Comparison of ENCODE assay signal across 34 cellular contexts in the genomic region with DNA sequence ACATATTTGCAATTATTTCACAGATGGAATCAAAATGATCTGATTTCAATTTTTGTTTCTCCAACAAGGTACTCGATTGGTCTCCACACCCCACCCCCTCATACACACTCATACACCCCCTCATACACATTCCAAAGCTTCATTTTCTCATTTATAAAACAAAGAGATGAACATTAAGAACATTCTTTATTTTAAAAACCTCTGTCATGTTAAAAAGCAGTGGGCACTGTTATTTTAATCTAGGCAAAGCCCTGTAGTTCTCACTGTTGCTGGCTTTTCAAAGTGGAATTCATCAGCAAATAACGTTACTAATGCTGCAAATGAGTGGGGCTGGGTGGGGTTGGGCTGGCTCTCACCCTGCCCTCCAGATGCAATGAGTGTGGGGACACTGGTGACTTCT.
"Had no signal": no experiment of that assay in that cellular context is flagged by ENCODE, and none has a peak within 500 bp of the region (broad histone marks: within the 10 kb centered on the region; RNA-seq: fewer than 3 reads in every experiment).

No MANE protein-coding gene starts in this region.

- H3K4me3 ChIP-seq: adrenal gland, body of pancreas, Peyer's patch, SJSA1 had no signal

- H3K27me3 ChIP-seq: adrenal gland, body of pancreas, Peyer's patch, SJSA1 had no signal

- H3K4me2 ChIP-seq: SK-N-SH had no signal

- H3K36me3 ChIP-seq: adrenal gland, Peyer's patch, SJSA1 had no signal

- DNase-seq: activated CD4-positive, alpha-beta T cell treated with anti-CD3 and anti-CD28 coated beads for 36 hours; activated CD4-positive, alpha-beta T cell treated with anti-CD3 and anti-CD28 coated beads, Interleukin-2, amount 10 ng/mL, durations not matched to agents 7 days and 5 days; activated CD4-positive, alpha-beta T cell treated with anti-CD3 and anti-CD28 coated beads, Interleukin-2, amount 50 U/mL, for 48 hours; activated CD8-positive, alpha-beta T cell treated with anti-CD3 and anti-CD28 coated beads, Interleukin-2, amount 10 ng/mL, durations not matched to agents 7 days and 5 days; activated gamma-delta T cell; activated naive CD4-positive, alpha-beta T cell treated with Interleukin-2 at 50 U/mL for 16 hours; activated T-cell treated with anti-CD3 and anti-CD28 coated beads, Interleukin-2, amount 50 U/mL, for 24 hours; adrenal gland; body of pancreas; caudate nucleus; Karpas-422; NCI-H1105; NCI-H1417 treated with DMSO at 0.1 percent for 48 hours; NCI-H1930; NCI-H2081 treated with DMSO at 0.1 percent for 48 hours; NCI-H226; NCI-H446 treated with DMSO at 0.1 percent for 48 hours; NCI-H524; NCI-H69; NCI-H82; PC-3; Peyer's patch; RPMI8226; SHP77 treated with DMSO at 0.1 percent for 48 hours; SK-N-SH had no signal

- H3K4me1 Mint-ChIP-seq: activated CD4-positive, alpha-beta T cell treated with anti-CD3 and anti-CD28 coated beads for 36 hours; activated CD4-positive, alpha-beta T cell treated with anti-CD3 and anti-CD28 coated beads, Interleukin-2, amount 10 ng/mL, durations not matched to agents 7 days and 5 days; activated naive CD4-positive, alpha-beta T cell treated with anti-CD3 and anti-CD28 coated beads, Interleukin-2, amount 50 U/mL, for 24 hours had no signal

- H3K9me3 Mint-ChIP-seq: activated CD4-positive, alpha-beta T cell treated with anti-CD3 and anti-CD28 coated beads, Interleukin-2, amount 10 ng/mL, durations not matched to agents 7 days and 5 days; activated naive CD4-positive, alpha-beta T cell treated with anti-CD3 and anti-CD28 coated beads, Interleukin-2, amount 50 U/mL, for 24 hours; activated T-helper 2 cell treated with anti-CD3 and anti-CD28 coated beads, Interferon-gamma antibody, Interleukin-2, Interleukin-4, amounts not matched to agents 10 μg/mL and 5 μg/mL and 100 μg/mL, durations not matched to agents 14 hours and 24 hours and 36 hours; T-helper 1 cell treated with Interleukin-12 subunit alpha and Interleukin-12 subunit beta and Interleukin-4 antibody, amounts not matched to agents 30 μg/mL and 1 μg/mL, for 36 hours; T-helper 2 cell treated with Interferon-gamma antibody and Interleukin-4, amounts not matched to agents 5 μg/mL and 100 μg/mL, for 36 hours had no signal

- H3K4me1 ChIP-seq: body of pancreas, Peyer's patch, SJSA1 had no signal

- H3K36me3 Mint-ChIP-seq: activated naive CD4-positive, alpha-beta T cell treated with anti-CD3 and anti-CD28 coated beads, Interleukin-2, amount 50 U/mL, for 24 hours had no signal

- H3K27ac ChIP-seq: adrenal gland, body of pancreas, Peyer's patch, SJSA1 had no signal

- H3K9me3 ChIP-seq: adrenal gland, body of pancreas, Peyer's patch, SJSA1, SK-N-SH had no signal

- ATAC-seq: activated CD4-positive, alpha-beta T cell treated with anti-CD3 and anti-CD28 coated beads for 36 hours; activated CD4-positive, CD25-positive, alpha-beta regulatory T cell treated with anti-CD3 and anti-CD28 coated beads, Interleukin-2, amount 50 U/mL, for 24 hours; activated CD8-positive, alpha-beta T cell treated with anti-CD3 and anti-CD28 coated beads, Interleukin-2, amount 10 ng/mL, durations not matched to agents 7 days and 5 days; body of pancreas; PC-3 had no signal

- H3K27ac Mint-ChIP-seq: activated CD4-positive, alpha-beta T cell treated with anti-CD3 and anti-CD28 coated beads for 36 hours; activated CD4-positive, alpha-beta T cell treated with anti-CD3 and anti-CD28 coated beads, Interleukin-2, amount 10 ng/mL, durations not matched to agents 7 days and 5 days; activated CD8-positive, alpha-beta T cell treated with anti-CD3 and anti-CD28 coated beads, Interleukin-2, amount 10 ng/mL, durations not matched to agents 7 days and 5 days; activated naive CD4-positive, alpha-beta T cell treated with anti-CD3 and anti-CD28 coated beads, Interleukin-2, amount 50 U/mL, for 24 hours; activated T-cell treated with anti-CD3 and anti-CD28 coated beads, Interleukin-2, amount 50 U/mL, for 24 hours; activated T-helper 2 cell treated with anti-CD3 and anti-CD28 coated beads, Interferon-gamma antibody, Interleukin-2, Interleukin-4, amounts not matched to agents 10 μg/mL and 5 μg/mL and 100 μg/mL, durations not matched to agents 14 hours and 24 hours and 36 hours; T-helper 1 cell treated with Interleukin-12 subunit alpha and Interleukin-12 subunit beta and Interleukin-4 antibody, amounts not matched to agents 30 μg/mL and 1 μg/mL, for 36 hours; T-helper 2 cell treated with Interferon-gamma antibody and Interleukin-4, amounts not matched to agents 5 μg/mL and 100 μg/mL, for 36 hours had no signal

- H3K4me3 Mint-ChIP-seq: activated CD4-positive, alpha-beta T cell treated with anti-CD3 and anti-CD28 coated beads for 36 hours; activated CD4-positive, alpha-beta T cell treated with anti-CD3 and anti-CD28 coated beads, Interleukin-2, amount 10 ng/mL, durations not matched to agents 7 days and 5 days; activated CD8-positive, alpha-beta T cell treated with anti-CD3 and anti-CD28 coated beads, Interleukin-2, amount 10 ng/mL, durations not matched to agents 7 days and 5 days; activated naive CD4-positive, alpha-beta T cell treated with anti-CD3 and anti-CD28 coated beads, Interleukin-2, amount 50 U/mL, for 24 hours; activated T-cell treated with anti-CD3 and anti-CD28 coated beads, Interleukin-2, amount 50 U/mL, for 24 hours; T-helper 1 cell treated with Interleukin-12 subunit alpha and Interleukin-12 subunit beta and Interleukin-4 antibody, amounts not matched to agents 30 μg/mL and 1 μg/mL, for 36 hours; T-helper 2 cell treated with Interferon-gamma antibody and Interleukin-4, amounts not matched to agents 5 μg/mL and 100 μg/mL, for 36 hours had no signal

- FAIRE-seq: astrocyte, bronchial epithelial cell, TTC549 had no signal

- H3K9ac ChIP-seq: SK-N-SH had no signal
